Comparison of ENCODE assay signal across 13 cellular contexts in the genomic region with DNA sequence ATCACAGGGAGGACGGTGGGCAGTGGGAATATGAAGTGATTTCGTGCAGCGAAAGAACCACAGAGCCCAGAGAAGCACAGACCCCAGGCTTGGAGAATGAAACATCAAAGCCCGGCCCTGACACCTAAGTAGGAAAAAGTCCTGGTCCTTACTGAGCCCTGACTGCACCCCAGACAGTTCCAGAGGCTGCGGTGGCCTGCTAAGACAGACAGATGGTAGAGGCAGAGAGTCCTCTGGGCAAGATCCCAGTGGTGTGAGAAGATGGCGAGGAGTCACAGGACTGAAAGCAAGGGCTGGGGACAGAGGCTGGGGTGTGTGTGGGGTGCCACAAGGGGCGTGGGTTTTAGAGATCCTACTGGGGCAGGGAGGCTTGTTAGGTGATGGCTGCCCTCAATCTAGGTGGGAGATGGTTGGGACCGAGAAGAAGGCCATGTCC. TPM values are rescaled to one million over a fixed set of nuclear protein-coding genes. Genes with fewer than 3 reads are reported as not detected.
A peak's percentile ranks its signal among the peaks of the same experiment; 100 is the strongest.
DNase-seq lines count a peak whose midpoint lies in the region; ATAC-seq and TF ChIP-seq lines count a peak whose summit lies in the region.
"Had no signal": no experiment of that assay in that cellular context is flagged by ENCODE, and none has a peak within 500 bp of the region (broad histone marks: within the 10 kb centered on the region; RNA-seq: fewer than 3 reads in every experiment).

No MANE protein-coding gene starts in this region.

- no peak overlapping the region for H2BK5ac ChIP-seq in neuronal stem cell (ENCODE audit: low read length)

- no peak overlapping the region for H3K14ac ChIP-seq in neuronal stem cell (ENCODE audit: low read length)

- H4K8ac ChIP-seq in neuronal stem cell (ENCODE audit: low read depth, low read length): no peak overlapping the region

- no peak overlapping the region for H2BK12ac ChIP-seq in neuronal stem cell (ENCODE audit: low read length)

- H3K4me3 ChIP-seq in DOHH2 (ENCODE audit: low read length) (peak overlapping the region; percentile 29), adrenal gland (no peak overlapping the region), neuronal stem cell (ENCODE audit: low read length in 2 of 2) (no peak overlapping the region)
- H3K4me3 ChIP-seq: esophagus muscularis mucosa, K562, skin epidermis, upper lobe of left lung had no signal

- H3K18ac ChIP-seq in neuronal stem cell (ENCODE audit: low read length): peak overlapping the region; percentile 15

- CTCF ChIA-PET in activated CD4-positive, alpha-beta memory T cell treated with anti-CD3 and anti-CD28 coated beads for 36 hours (lab: Charles Lee): interaction anchor here (0.7 to 5.5 kb wide), 18 partner anchors 10 to 443 kb away, joined by 3 to 180 read pairs (median 12); a partner anchor contains a TSS
- CTCF ChIA-PET in activated CD4-positive, alpha-beta memory T cell treated with anti-CD3 and anti-CD28 coated beads, Interleukin-2, amount 10 ng/mL, durations not matched to agents 7 days and 5 days (lab: Charles Lee): interaction anchor here (0.8 to 4.7 kb wide), 4 partner anchors 73 to 251 kb away, joined by 3 to 141 read pairs (median 12); no protein-coding TSS in a partner anchor

- H4K20me1 ChIP-seq in DOHH2 (ENCODE audit: control insufficient read depth, insufficient read depth, low read depth, low read length): peaks cover 18% of the 10 kb centered on the region

- ATAC-seq in HG03442 (IDR thresholded peaks at IDR 0.05; ENCODE audit: unreplicated experiment): no peak

- H3K36me3 ChIP-seq in DOHH2 (ENCODE audit: control insufficient read depth, low read length) (peaks cover 65% of the 10 kb centered on the region), adrenal gland (replicated peaks in 1 of 2) (peaks cover 0 to 37% of the 10 kb centered on the region in 2 donors), neuronal stem cell (replicated peaks in 1 of 2; ENCODE audit: control insufficient read depth in 2 of 2, insufficient read depth in 2 of 2, low read length in 2 of 2) (peaks cover 34 to 53% of the 10 kb centered on the region in 2 donors)

- TF ChIP-seq POLR2A in adrenal gland (IDR thresholded peaks at IDR 0.05): no peak

- H3K4me3 Mint-ChIP-seq in activated CD4-positive, alpha-beta memory T cell treated with anti-CD3 and anti-CD28 coated beads for 36 hours: no peak overlapping the region
- no peak overlapping the region for H3K4me3 Mint-ChIP-seq in activated CD4-positive, alpha-beta memory T cell treated with anti-CD3 and anti-CD28 coated beads, Interleukin-2, amount 10 ng/mL, durations not matched to agents 7 days and 5 days

- DNase-seq in activated CD4-positive, alpha-beta memory T cell treated with anti-CD3 and anti-CD28 coated beads for 36 hours: peak; percentile 3
- DNase-seq in activated CD4-positive, alpha-beta memory T cell treated with anti-CD3 and anti-CD28 coated beads, Interleukin-2, amount 10 ng/mL, durations not matched to agents 7 days and 5 days: no peak
- DNase-seq in adrenal gland: peak in 4 of 7 donors; percentile 14 to 59 (median 24)
- no peak for DNase-seq in neuronal stem cell (ENCODE audit: low spot score)
- DNase-seq in LoVo (ENCODE audit: low spot score): no peak
- no peak for DNase-seq in hippocampal formation (lab: John Stamatoyannopoulos, UW)

- peak overlapping the region; percentile 9 for H2AK5ac ChIP-seq in neuronal stem cell (ENCODE audit: low read depth, low read length)

- peaks cover 19% of the 10 kb centered on the region for H3K79me1 ChIP-seq in neuronal stem cell (ENCODE audit: low read depth, low read length)

- 87 to 92% (median 89%) methylated on average over 8 of the region's 8 CpGs for WGBS in adrenal gland, 4 donors
- no CpG with 5 or more reads among the region's 8 CpGs for WGBS in neuronal stem cell (ENCODE audit: extremely low coverage in 2 of 2, insufficient read length in 2 of 2, insufficient replicate concordance in 1 of 2), 2 donors

- H3K27ac Mint-ChIP-seq in activated CD4-positive, alpha-beta memory T cell treated with anti-CD3 and anti-CD28 coated beads for 36 hours: no peak overlapping the region
- no peak overlapping the region for H3K27ac Mint-ChIP-seq in activated CD4-positive, alpha-beta memory T cell treated with anti-CD3 and anti-CD28 coated beads, Interleukin-2, amount 10 ng/mL, durations not matched to agents 7 days and 5 days
- H3K27ac Mint-ChIP-seq: dendritic cell treated with granulocyte-macrophage colony-stimulating factor and Interleukin-4, amounts not matched to agents 40 ng/mL and 50 ng/mL, for 4 days had no signal

- intact Hi-C loops in activated CD4-positive, alpha-beta memory T cell treated with anti-CD3 and anti-CD28 coated beads for 36 hours (cut with micrococcal nuclease): no loop called here
- intact Hi-C loops in adrenal gland (cut with DNase I): loop anchor here (5.0 to 10.0 kb wide), 6 partner anchors 96 to 266 kb away; no protein-coding TSS in a partner anchor

- H2AFZ ChIP-seq in neuronal stem cell (ENCODE audit: low read length): no peak overlapping the region

- no peaks in the 10 kb centered on the region for H3K27me3 Mint-ChIP-seq in activated CD4-positive, alpha-beta memory T cell treated with anti-CD3 and anti-CD28 coated beads for 36 hours
- peaks cover 1% of the 10 kb centered on the region for H3K27me3 Mint-ChIP-seq in activated CD4-positive, alpha-beta memory T cell treated with anti-CD3 and anti-CD28 coated beads, Interleukin-2, amount 10 ng/mL, durations not matched to agents 7 days and 5 days
- H3K27me3 Mint-ChIP-seq: dendritic cell treated with granulocyte-macrophage colony-stimulating factor and Interleukin-4, amounts not matched to agents 40 ng/mL and 50 ng/mL, for 4 days had no signal

- H3K27me3 ChIP-seq in DOHH2 (ENCODE audit: control insufficient read depth, low read length) (peaks cover 8% of the 10 kb centered on the region), adrenal gland (no peaks in the 10 kb centered on the region), neuronal stem cell (ENCODE audit: control insufficient read depth in 3 of 3, insufficient read depth in 3 of 3, low read depth in 1 of 3, low read length in 3 of 3) (no peaks in the 10 kb centered on the region)
- H3K27me3 ChIP-seq: esophagus muscularis mucosa, upper lobe of left lung had no signal

- peaks cover 43% of the 10 kb centered on the region for H3K79me2 ChIP-seq in DOHH2 (ENCODE audit: control insufficient read depth, low read length)

- H3K4me2 ChIP-seq in DOHH2 (ENCODE audit: low read length) (peak overlapping the region; percentile 53), neuronal stem cell (ENCODE audit: insufficient read depth, low read length, poor library complexity, severe bottlenecking) (no peak overlapping the region)

- no peak overlapping the region for H3K23ac ChIP-seq in neuronal stem cell (ENCODE audit: low read depth, low read length, poor library complexity)

- H2BK120ac ChIP-seq in neuronal stem cell (ENCODE audit: low read depth, low read length): no peak overlapping the region

- H3K9me3 Mint-ChIP-seq in activated CD4-positive, alpha-beta memory T cell treated with anti-CD3 and anti-CD28 coated beads for 36 hours: no peaks in the 10 kb centered on the region
- H3K9me3 Mint-ChIP-seq in activated CD4-positive, alpha-beta memory T cell treated with anti-CD3 and anti-CD28 coated beads, Interleukin-2, amount 10 ng/mL, durations not matched to agents 7 days and 5 days: no peaks in the 10 kb centered on the region
- H3K9me3 Mint-ChIP-seq: dendritic cell treated with granulocyte-macrophage colony-stimulating factor and Interleukin-4, amounts not matched to agents 40 ng/mL and 50 ng/mL, for 4 days had no signal

- no peaks in the 10 kb centered on the region for H3K9me2 ChIP-seq in DOHH2 (replicated peaks; ENCODE audit: control insufficient read depth, low read length)

- no peak overlapping the region for H3K9ac ChIP-seq in neuronal stem cell (ENCODE audit: low read depth, low read length, poor library complexity)

- H3K4me1 ChIP-seq in DOHH2 (ENCODE audit: control insufficient read depth, low read length) (peaks cover 35% of the 10 kb centered on the region), adrenal gland (replicated peaks in 1 of 2) (peaks cover 27 to 72% of the 10 kb centered on the region in 2 donors), neuronal stem cell (ENCODE audit: control insufficient read depth in 2 of 2, insufficient read depth in 1 of 2, low read depth in 1 of 2, low read length in 2 of 2) (peaks cover 12 to 19% of the 10 kb centered on the region in 2 donors)

- H3K27ac ChIP-seq in DOHH2 (ENCODE audit: low read depth, low read length) (no peak overlapping the region), adrenal gland (peak overlapping the region in 1 of 5 donors; percentile 5), neuronal stem cell (replicated peaks; ENCODE audit: low read length) (no peak overlapping the region)
- H3K27ac ChIP-seq: skin epidermis, upper lobe of left lung had no signal

- H4K91ac ChIP-seq in neuronal stem cell (ENCODE audit: low read depth, low read length, poor library complexity): no peak overlapping the region

- H3K4ac ChIP-seq in neuronal stem cell (ENCODE audit: low read length): no peak overlapping the region

- H3K9me3 ChIP-seq in DOHH2 (ENCODE audit: control insufficient read depth, insufficient read depth, low read length): no peaks in the 10 kb centered on the region
- no peaks in the 10 kb centered on the region for H3K9me3 ChIP-seq in adrenal gland (replicated peaks in 1 of 3)
- no peaks in the 10 kb centered on the region for H3K9me3 ChIP-seq in neuronal stem cell (replicated peaks in 1 of 2; ENCODE audit: control insufficient read depth in 2 of 2, insufficient read depth in 1 of 2, low read depth in 1 of 2, low read length in 2 of 2)
- H3K9me3 ChIP-seq: esophagus muscularis mucosa, upper lobe of left lung had no signal

- POLR2A ChIA-PET in activated CD4-positive, alpha-beta memory T cell treated with anti-CD3 and anti-CD28 coated beads for 36 hours (lab: Charles Lee): interaction anchor here (1.4 to 1.6 kb wide), 2 partner anchors 135 to 280 kb away, joined by 3 to 4 read pairs; no protein-coding TSS in a partner anchor
- POLR2A ChIA-PET in activated CD4-positive, alpha-beta memory T cell treated with anti-CD3 and anti-CD28 coated beads, Interleukin-2, amount 10 ng/mL, durations not matched to agents 7 days and 5 days (lab: Charles Lee): interaction anchor here (0.6 to 0.8 kb wide), 2 partner anchors 25 to 449 kb away, joined by 3 read pairs; no protein-coding TSS in a partner anchor

- peaks cover 2% of the 10 kb centered on the region for H3F3A ChIP-seq in DOHH2 (ENCODE audit: control insufficient read depth, insufficient read depth)

- H3K36me3 Mint-ChIP-seq in activated CD4-positive, alpha-beta memory T cell treated with anti-CD3 and anti-CD28 coated beads for 36 hours: peaks cover 43% of the 10 kb centered on the region
- peaks cover 38% of the 10 kb centered on the region for H3K36me3 Mint-ChIP-seq in activated CD4-positive, alpha-beta memory T cell treated with anti-CD3 and anti-CD28 coated beads, Interleukin-2, amount 10 ng/mL, durations not matched to agents 7 days and 5 days (ENCODE audit: low read depth)

- TF ChIP-seq CTCF in DOHH2 (IDR thresholded peaks at IDR 0.05; ENCODE audit: low read depth, low read length, poor library complexity, severe bottlenecking): no peak
- no peak for TF ChIP-seq CTCF in adrenal gland (IDR thresholded peaks at IDR 0.05)

- peaks cover 44% of the 10 kb centered on the region for H3K4me1 Mint-ChIP-seq in activated CD4-positive, alpha-beta memory T cell treated with anti-CD3 and anti-CD28 coated beads for 36 hours (ENCODE audit: low read depth)
- H3K4me1 Mint-ChIP-seq in activated CD4-positive, alpha-beta memory T cell treated with anti-CD3 and anti-CD28 coated beads, Interleukin-2, amount 10 ng/mL, durations not matched to agents 7 days and 5 days: peaks cover 38% of the 10 kb centered on the region

- no peak overlapping the region for H2BK15ac ChIP-seq in neuronal stem cell (ENCODE audit: low read length)

RNA-seq across cellular contexts. Expression of a gene that starts 3.7 kb away (rescaled TPM):
- 100 to 1,000 TPM; 116 to 117 TPM for total RNA-seq in activated CD4-positive, alpha-beta memory T cell treated with anti-CD3 and anti-CD28 coated beads for 36 hours
- 10 to 100 TPM; 76.5 TPM for total RNA-seq in activated CD4-positive, alpha-beta memory T cell treated with anti-CD3 and anti-CD28 coated beads, Interleukin-2, amount 10 ng/mL, durations not matched to agents 7 days and 5 days
- total RNA-seq in adrenal gland: 100 to 1,000 TPM in 1 of 8 donors, 10 to 100 TPM in 7; 48.0 to 151 (median 79.5) TPM
- 10 to 100 TPM; 21.0 to 87.3 (median 38.8) TPM for polyA plus RNA-seq in adrenal gland
- 12.0 TPM for polyA plus RNA-seq in neuronal stem cell (2013, experiment 1 of 2)
- 12.4 TPM for polyA plus RNA-seq in neuronal stem cell (2013, experiment 2 of 2)

RNA-seq across cellular contexts. Expression of a gene that starts 24.5 kb away (rescaled TPM):
- total RNA-seq in activated CD4-positive, alpha-beta memory T cell treated with anti-CD3 and anti-CD28 coated beads for 36 hours: 1 to 10 TPM; 1.9 to 2.5 TPM
- total RNA-seq in activated CD4-positive, alpha-beta memory T cell treated with anti-CD3 and anti-CD28 coated beads, Interleukin-2, amount 10 ng/mL, durations not matched to agents 7 days and 5 days: 1 to 10 TPM in 1 of 2 experiments, under 1 TPM in 1; 0.91 to 1.3 TPM
- 10 to 100 TPM in 7 of 8 donors, 1 to 10 TPM in 1; 6.9 to 26.9 (median 13.4) TPM for total RNA-seq in adrenal gland
- 1 to 10 TPM; 3.4 to 4.7 (median 4.4) TPM for polyA plus RNA-seq in adrenal gland
- polyA plus RNA-seq in neuronal stem cell (2013, experiment 1 of 2): 3.7 TPM
- polyA plus RNA-seq in neuronal stem cell (2013, experiment 2 of 2): 3.7 TPM

Comparison
In these comparisons a context has a peak if more than half of its experiments do, and no peak if none do; other contexts are left out.
1. DNase-seq: peak in activated CD4-positive, alpha-beta memory T cell treated with anti-CD3 and anti-CD28 coated beads for 36 hours (single experiment) and adrenal gland (4 of 7); none in activated CD4-positive, alpha-beta memory T cell treated with anti-CD3 and anti-CD28 coated beads, Interleukin-2, amount 10 ng/mL, durations not matched to agents 7 days and 5 days (single experiment), neuronal stem cell (single experiment), LoVo (single experiment) and hippocampal formation (0 of 2).